1 cellular context compared by ENCODE assay signal in the genomic region with DNA sequence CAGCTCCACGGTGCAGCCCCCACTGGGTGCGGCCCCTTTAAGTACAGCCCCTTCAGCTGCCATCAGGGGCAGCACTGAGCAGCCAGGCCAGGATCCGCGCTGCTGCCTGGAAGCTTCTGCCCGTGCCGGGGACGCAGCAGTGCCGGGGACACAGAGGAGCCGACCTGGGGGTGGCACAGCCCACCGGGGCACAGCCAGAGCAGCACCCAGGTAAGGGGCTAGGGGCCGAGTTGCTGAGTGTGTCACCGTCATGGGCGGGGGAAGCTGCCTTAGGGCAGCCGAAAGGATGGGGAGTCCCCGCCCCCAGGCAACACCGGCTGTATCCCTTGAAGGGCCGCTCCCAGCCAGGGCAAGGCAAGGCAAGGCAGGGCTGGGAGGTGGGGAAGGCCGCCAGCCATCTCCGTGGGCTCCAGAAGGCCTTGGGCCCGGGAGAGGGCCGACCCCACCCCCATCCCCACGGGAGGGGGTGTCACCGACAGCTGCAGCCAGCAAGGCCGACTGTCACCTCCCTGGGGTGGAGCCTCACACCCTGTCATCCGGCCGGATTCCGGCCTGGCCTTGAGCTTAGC.
TF ChIP-seq lines count a peak whose summit lies in the region.
"Not testable (repeated sequence)": the region's sequence is repeated elsewhere in the genome, so short reads cannot be mapped to it uniquely, and the experiment has no call there.

A gene (plus strand): TSS at position 99 of the 569 bp plus-strand sequence. CDS start 1,937 bp downstream, outside the sequence.

TF ChIP-seq in HepG2, 621 proteins besides CTCF, POLR2A, EP300 and RAD21 (continued from another document and continues in another):
- TF ChIP-seq ZNF136 (CRISPR knock-in tag; IDR thresholded peaks at IDR 0.05; ENCODE audit: low read depth) (peak; percentile 80; the same call in 1 of the 2 replicates), PAX8 (CRISPR knock-in tag; IDR thresholded peaks at IDR 0.05; ENCODE audit: borderline replicate concordance) (0 out of 2 replicates have a peak, but pooled peaks have one; percentile 40), SP4 (CRISPR knock-in tag; IDR thresholded peaks at IDR 0.05) (peak; percentile 53; the same call in 1 of the 2 replicates), PCBP1 (IDR thresholded peaks at IDR 0.05; ENCODE audit: borderline replicate concordance, low read depth, low read length) (0 out of 2 replicates have a peak, but pooled peaks have one; percentile 47), TBX2 (CRISPR knock-in tag; IDR thresholded peaks at IDR 0.05; ENCODE audit: borderline replicate concordance) (peak; percentile 68; the same call in 1 of the 2 replicates), TP53 (CRISPR knock-in tag; conservative IDR thresholded peaks at IDR 0.05) (peak; percentile 75; the same call in 1 of the 2 replicates), GATAD2A (CRISPR knock-in tag; IDR thresholded peaks at IDR 0.05) (peak; percentile 19; the same call in 1 of the 2 replicates), REPIN1 (CRISPR knock-in tag; IDR thresholded peaks at IDR 0.05; ENCODE audit: borderline replicate concordance, low read depth) (peak; percentile 61; the same call in 1 of the 2 replicates), ZNF468 (CRISPR knock-in tag; IDR thresholded peaks at IDR 0.05) (0 out of 2 replicates have a peak, but pooled peaks have one; percentile 73), AGO2 (optimal IDR thresholded peaks at IDR 0.05; ENCODE audit: low read depth, low read length) (peak; percentile 89), ZNF850 (CRISPR knock-in tag; conservative IDR thresholded peaks at IDR 0.05) (0 out of 2 replicates have a peak, but pooled peaks have one; percentile 55), HDAC2 (CRISPR knock-in tag; IDR thresholded peaks at IDR 0.05) (peak; percentile 61), IKZF4 (CRISPR knock-in tag; IDR thresholded peaks at IDR 0.05; ENCODE audit: borderline replicate concordance, low read depth, not compliant biosample characterization) (peak; percentile 23), GTF3A (CRISPR knock-in tag; conservative IDR thresholded peaks at IDR 0.05) (0 out of 2 replicates have a peak, but pooled peaks have one; percentile 78), TBX3 (IDR thresholded peaks at IDR 0.05; ENCODE audit: borderline replicate concordance) (peak; percentile 33; the same call in 1 of the 2 replicates), MIXL1 (CRISPR knock-in tag; IDR thresholded peaks at IDR 0.05) (peak; percentile 13; the same call in 1 of the 2 replicates), GATAD1 (CRISPR knock-in tag; IDR thresholded peaks at IDR 0.05) (0 out of 2 replicates have a peak, but pooled peaks have one; percentile 17), NR1H2 (CRISPR knock-in tag; IDR thresholded peaks at IDR 0.05; ENCODE audit: borderline replicate concordance, low read depth) (peak; percentile 13; the same call in 1 of the 2 replicates), XRCC5 (optimal IDR thresholded peaks at IDR 0.05; ENCODE audit: low read length) (peak; percentile 39), NFKB2 (CRISPR knock-in tag; IDR thresholded peaks at IDR 0.05; ENCODE audit: borderline replicate concordance) (0 out of 2 replicates have a peak, but pooled peaks have one; percentile 16), BRD4 (CRISPR knock-in tag; IDR thresholded peaks at IDR 0.05) (peak; percentile 29; the same call in 1 of the 2 replicates), SALL2 (CRISPR knock-in tag; IDR thresholded peaks at IDR 0.05) (peak; percentile 52; the same call in 1 of the 2 replicates), FOXC1 (CRISPR knock-in tag; IDR thresholded peaks at IDR 0.05; ENCODE audit: borderline replicate concordance) (peak; percentile 96)
- TF ChIP-seq, protein P1, sequence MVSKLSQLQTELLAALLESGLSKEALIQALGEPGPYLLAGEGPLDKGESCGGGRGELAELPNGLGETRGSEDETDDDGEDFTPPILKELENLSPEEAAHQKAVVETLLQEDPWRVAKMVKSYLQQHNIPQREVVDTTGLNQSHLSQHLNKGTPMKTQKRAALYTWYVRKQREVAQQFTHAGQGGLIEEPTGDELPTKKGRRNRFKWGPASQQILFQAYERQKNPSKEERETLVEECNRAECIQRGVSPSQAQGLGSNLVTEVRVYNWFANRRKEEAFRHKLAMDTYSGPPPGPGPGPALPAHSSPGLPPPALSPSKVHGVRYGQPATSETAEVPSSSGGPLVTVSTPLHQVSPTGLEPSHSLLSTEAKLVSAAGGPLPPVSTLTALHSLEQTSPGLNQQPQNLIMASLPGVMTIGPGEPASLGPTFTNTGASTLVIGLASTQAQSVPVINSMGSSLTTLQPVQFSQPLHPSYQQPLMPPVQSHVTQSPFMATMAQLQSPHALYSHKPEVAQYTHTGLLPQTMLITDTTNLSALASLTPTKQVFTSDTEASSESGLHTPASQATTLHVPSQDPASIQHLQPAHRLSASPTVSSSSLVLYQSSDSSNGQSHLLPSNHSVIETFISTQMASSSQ (IDR thresholded peaks at IDR 0.05; ENCODE audit: low read depth): not testable (repeated sequence)
- TF ChIP-seq, protein P1 (CRISPR knock-in tag; IDR thresholded peaks at IDR 0.05; ENCODE audit: borderline replicate concordance): 0 out of 2 replicates have a peak, but pooled peaks have one; percentile 43
- TF ChIP-seq, protein P2, sequence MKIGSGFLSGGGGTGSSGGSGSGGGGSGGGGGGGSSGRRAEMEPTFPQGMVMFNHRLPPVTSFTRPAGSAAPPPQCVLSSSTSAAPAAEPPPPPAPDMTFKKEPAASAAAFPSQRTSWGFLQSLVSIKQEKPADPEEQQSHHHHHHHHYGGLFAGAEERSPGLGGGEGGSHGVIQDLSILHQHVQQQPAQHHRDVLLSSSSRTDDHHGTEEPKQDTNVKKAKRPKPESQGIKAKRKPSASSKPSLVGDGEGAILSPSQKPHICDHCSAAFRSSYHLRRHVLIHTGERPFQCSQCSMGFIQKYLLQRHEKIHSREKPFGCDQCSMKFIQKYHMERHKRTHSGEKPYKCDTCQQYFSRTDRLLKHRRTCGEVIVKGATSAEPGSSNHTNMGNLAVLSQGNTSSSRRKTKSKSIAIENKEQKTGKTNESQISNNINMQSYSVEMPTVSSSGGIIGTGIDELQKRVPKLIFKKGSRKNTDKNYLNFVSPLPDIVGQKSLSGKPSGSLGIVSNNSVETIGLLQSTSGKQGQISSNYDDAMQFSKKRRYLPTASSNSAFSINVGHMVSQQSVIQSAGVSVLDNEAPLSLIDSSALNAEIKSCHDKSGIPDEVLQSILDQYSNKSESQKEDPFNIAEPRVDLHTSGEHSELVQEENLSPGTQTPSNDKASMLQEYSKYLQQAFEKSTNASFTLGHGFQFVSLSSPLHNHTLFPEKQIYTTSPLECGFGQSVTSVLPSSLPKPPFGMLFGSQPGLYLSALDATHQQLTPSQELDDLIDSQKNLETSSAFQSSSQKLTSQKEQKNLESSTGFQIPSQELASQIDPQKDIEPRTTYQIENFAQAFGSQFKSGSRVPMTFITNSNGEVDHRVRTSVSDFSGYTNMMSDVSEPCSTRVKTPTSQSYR (CRISPR knock-in tag; IDR thresholded peaks at IDR 0.05; ENCODE audit: borderline replicate concordance): peak; percentile 36; the same call in 1 of the 2 replicates
- TF ChIP-seq, protein P3, sequence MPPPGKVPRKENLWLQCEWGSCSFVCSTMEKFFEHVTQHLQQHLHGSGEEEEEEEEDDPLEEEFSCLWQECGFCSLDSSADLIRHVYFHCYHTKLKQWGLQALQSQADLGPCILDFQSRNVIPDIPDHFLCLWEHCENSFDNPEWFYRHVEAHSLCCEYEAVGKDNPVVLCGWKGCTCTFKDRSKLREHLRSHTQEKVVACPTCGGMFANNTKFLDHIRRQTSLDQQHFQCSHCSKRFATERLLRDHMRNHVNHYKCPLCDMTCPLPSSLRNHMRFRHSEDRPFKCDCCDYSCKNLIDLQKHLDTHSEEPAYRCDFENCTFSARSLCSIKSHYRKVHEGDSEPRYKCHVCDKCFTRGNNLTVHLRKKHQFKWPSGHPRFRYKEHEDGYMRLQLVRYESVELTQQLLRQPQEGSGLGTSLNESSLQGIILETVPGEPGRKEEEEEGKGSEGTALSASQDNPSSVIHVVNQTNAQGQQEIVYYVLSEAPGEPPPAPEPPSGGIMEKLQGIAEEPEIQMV (CRISPR knock-in tag; IDR thresholded peaks at IDR 0.05; ENCODE audit: low read depth): 0 out of 2 replicates have a peak, but pooled peaks have one; percentile 56
- TF ChIP-seq, protein P4, sequence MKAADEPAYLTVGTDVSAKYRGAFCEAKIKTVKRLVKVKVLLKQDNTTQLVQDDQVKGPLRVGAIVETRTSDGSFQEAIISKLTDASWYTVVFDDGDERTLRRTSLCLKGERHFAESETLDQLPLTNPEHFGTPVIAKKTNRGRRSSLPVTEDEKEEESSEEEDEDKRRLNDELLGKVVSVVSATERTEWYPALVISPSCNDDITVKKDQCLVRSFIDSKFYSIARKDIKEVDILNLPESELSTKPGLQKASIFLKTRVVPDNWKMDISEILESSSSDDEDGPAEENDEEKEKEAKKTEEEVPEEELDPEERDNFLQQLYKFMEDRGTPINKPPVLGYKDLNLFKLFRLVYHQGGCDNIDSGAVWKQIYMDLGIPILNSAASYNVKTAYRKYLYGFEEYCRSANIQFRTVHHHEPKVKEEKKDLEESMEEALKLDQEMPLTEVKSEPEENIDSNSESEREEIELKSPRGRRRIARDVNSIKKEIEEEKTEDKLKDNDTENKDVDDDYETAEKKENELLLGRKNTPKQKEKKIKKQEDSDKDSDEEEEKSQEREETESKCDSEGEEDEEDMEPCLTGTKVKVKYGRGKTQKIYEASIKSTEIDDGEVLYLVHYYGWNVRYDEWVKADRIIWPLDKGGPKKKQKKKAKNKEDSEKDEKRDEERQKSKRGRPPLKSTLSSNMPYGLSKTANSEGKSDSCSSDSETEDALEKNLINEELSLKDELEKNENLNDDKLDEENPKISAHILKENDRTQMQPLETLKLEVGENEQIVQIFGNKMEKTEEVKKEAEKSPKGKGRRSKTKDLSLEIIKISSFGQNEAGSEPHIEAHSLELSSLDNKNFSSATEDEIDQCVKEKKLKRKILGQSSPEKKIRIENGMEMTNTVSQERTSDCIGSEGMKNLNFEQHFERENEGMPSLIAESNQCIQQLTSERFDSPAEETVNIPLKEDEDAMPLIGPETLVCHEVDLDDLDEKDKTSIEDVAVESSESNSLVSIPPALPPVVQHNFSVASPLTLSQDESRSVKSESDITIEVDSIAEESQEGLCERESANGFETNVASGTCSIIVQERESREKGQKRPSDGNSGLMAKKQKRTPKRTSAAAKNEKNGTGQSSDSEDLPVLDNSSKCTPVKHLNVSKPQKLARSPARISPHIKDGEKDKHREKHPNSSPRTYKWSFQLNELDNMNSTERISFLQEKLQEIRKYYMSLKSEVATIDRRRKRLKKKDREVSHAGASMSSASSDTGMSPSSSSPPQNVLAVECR (CRISPR knock-in tag; IDR thresholded peaks at IDR 0.05; ENCODE audit: borderline replicate concordance): peak; percentile 78
- TF ChIP-seq, protein P5, sequence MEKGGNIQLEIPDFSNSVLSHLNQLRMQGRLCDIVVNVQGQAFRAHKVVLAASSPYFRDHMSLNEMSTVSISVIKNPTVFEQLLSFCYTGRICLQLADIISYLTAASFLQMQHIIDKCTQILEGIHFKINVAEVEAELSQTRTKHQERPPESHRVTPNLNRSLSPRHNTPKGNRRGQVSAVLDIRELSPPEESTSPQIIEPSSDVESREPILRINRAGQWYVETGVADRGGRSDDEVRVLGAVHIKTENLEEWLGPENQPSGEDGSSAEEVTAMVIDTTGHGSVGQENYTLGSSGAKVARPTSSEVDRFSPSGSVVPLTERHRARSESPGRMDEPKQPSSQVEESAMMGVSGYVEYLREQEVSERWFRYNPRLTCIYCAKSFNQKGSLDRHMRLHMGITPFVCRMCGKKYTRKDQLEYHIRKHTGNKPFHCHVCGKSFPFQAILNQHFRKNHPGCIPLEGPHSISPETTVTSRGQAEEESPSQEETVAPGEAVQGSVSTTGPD (CRISPR knock-in tag; IDR thresholded peaks at IDR 0.05): 0 out of 2 replicates have a peak, but pooled peaks have one; percentile 33
- TF ChIP-seq, protein P6, sequence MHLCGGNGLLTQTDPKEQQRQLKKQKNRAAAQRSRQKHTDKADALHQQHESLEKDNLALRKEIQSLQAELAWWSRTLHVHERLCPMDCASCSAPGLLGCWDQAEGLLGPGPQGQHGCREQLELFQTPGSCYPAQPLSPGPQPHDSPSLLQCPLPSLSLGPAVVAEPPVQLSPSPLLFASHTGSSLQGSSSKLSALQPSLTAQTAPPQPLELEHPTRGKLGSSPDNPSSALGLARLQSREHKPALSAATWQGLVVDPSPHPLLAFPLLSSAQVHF (CRISPR knock-in tag; IDR thresholded peaks at IDR 0.05): 0 out of 2 replicates have a peak, but pooled peaks have one; percentile 58
- TF ChIP-seq, protein P7, sequence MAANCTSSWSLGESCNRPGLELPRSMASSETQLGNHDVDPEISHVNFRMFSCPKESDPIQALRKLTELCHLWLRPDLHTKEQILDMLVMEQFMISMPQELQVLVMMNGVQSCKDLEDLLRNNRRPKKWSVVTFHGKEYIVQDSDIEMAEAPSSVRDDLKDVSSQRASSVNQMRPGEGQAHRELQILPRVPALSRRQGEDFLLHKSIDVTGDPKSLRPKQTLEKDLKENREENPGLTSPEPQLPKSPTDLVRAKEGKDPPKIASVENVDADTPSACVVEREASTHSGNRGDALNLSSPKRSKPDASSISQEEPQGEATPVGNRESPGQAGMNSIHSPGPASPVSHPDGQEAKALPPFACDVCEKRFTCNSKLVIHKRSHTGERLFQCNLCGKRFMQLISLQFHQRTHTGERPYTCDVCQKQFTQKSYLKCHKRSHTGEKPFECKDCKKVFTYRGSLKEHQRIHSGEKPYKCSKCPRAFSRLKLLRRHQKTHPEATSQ (CRISPR knock-in tag; IDR thresholded peaks at IDR 0.05; ENCODE audit: borderline replicate concordance): 0 out of 2 replicates have a peak, but pooled peaks have one; percentile 16
- TF ChIP-seq, protein P8, sequence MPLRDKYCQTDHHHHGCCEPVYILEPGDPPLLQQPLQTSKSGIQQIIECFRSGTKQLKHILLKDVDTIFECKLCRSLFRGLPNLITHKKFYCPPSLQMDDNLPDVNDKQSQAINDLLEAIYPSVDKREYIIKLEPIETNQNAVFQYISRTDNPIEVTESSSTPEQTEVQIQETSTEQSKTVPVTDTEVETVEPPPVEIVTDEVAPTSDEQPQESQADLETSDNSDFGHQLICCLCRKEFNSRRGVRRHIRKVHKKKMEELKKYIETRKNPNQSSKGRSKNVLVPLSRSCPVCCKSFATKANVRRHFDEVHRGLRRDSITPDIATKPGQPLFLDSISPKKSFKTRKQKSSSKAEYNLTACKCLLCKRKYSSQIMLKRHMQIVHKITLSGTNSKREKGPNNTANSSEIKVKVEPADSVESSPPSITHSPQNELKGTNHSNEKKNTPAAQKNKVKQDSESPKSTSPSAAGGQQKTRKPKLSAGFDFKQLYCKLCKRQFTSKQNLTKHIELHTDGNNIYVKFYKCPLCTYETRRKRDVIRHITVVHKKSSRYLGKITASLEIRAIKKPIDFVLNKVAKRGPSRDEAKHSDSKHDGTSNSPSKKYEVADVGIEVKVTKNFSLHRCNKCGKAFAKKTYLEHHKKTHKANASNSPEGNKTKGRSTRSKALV (CRISPR knock-in tag; IDR thresholded peaks at IDR 0.05): 0 out of 2 replicates have a peak, but pooled peaks have one; percentile 33
- TF ChIP-seq, protein P9, sequence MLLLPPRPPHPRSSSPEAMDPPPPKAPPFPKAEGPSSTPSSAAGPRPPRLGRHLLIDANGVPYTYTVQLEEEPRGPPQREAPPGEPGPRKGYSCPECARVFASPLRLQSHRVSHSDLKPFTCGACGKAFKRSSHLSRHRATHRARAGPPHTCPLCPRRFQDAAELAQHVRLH (CRISPR knock-in tag; IDR thresholded peaks at IDR 0.05; ENCODE audit: borderline replicate concordance, low read depth): peak; percentile 52; the same call in 1 of the 2 replicates
